Comparison of ENCODE assay signal across 10 cellular contexts in genomic region chr9:99019523-99020331, GRCh38.
A peak's percentile ranks its signal among the peaks of the same experiment; 100 is the strongest.
DNase-seq lines count a peak whose midpoint lies in the region; ATAC-seq and TF ChIP-seq lines count a peak whose summit lies in the region.
"Had no signal": no experiment of that assay in that cellular context is flagged by ENCODE, and none has a peak within 500 bp of the region (broad histone marks: within the 10 kb centered on the region; RNA-seq: fewer than 3 reads in every experiment).

No MANE protein-coding gene starts in this region.

- H3K27me3 ChIP-seq in kidney epithelial cell (ENCODE audit: control insufficient read depth, insufficient read depth, low read length) = no peaks in the 10 kb centered on the region
- no peaks in the 10 kb centered on the region for H3K27me3 ChIP-seq in transverse colon

- peaks cover 0 to 9% (median 1%) of the 10 kb centered on the region in 4 donors for H3K4me1 ChIP-seq in transverse colon

- H3K4me3 ChIP-seq in cardiac fibroblast (replicated peaks in 1 of 2; ENCODE audit: low read depth in 2 of 2, low read length in 2 of 2) = no peak overlapping the region
- H3K4me3 ChIP-seq in kidney epithelial cell (ENCODE audit: low read depth, low read length) = no peak overlapping the region
- H3K4me3 ChIP-seq in transverse colon = no peak overlapping the region

- TF ChIP-seq EP300 in transverse colon (IDR thresholded peaks at IDR 0.05; ENCODE audit: low read depth) = peak; percentile 15

- TF ChIP-seq CTCF in cardiac fibroblast (IDR thresholded peaks at IDR 0.05; ENCODE audit: low read depth, low read length) (no peak), kidney epithelial cell (IDR thresholded peaks at IDR 0.05; ENCODE audit: insufficient read depth, low read length, poor library complexity, severe bottlenecking) (no peak), transverse colon (IDR thresholded peaks at IDR 0.05) (no peak)

- H3K27ac ChIP-seq in transverse colon = peak overlapping the region; percentile 56 to 74 (median 70)

- H3K9me3 ChIP-seq in transverse colon = no peaks in the 10 kb centered on the region

- 65% methylated on average over 3 of the region's 3 CpGs; no CpG with 5 or more reads in 1 of the 2 donors for WGBS in transverse colon (ENCODE audit: low coverage in 1 of 2), 2 donors

- no peak for ATAC-seq in activated CD4-positive, CD25-positive, alpha-beta regulatory T cell treated with anti-CD3 and anti-CD28 coated beads, Interleukin-2, amount 50 U/mL, for 24 hours

- intact Hi-C loops in transverse colon (cut with DNase I; ENCODE audit: low total_unique reads) = no loop called here
- intact Hi-C loops in posterior cingulate gyrus (cut with DNase I) = no loop called here

- H3K36me3 ChIP-seq in kidney epithelial cell (ENCODE audit: control insufficient read depth, insufficient read depth, low read length) (no peaks in the 10 kb centered on the region), transverse colon (no peaks in the 10 kb centered on the region)

- no peak for TF ChIP-seq POLR2A in transverse colon (IDR thresholded peaks at IDR 0.05)

- in situ Hi-C loops in transverse colon (cut with MboI; ENCODE audit: low pct_ligation_motif_present in 1 of 4, low pct_unique_long_range_greater_than_20kb in 1 of 4, low sequenced_read_pairs in 3 of 4) = no loop called here

- DNase-seq in SIG-M5 treated with dmso at 0.1 percent for 504 hours (lab: John Stamatoyannopoulos, UW; ENCODE audit: unreplicated experiment) = peak; percentile 18
- DNase-seq in SIG-M5 (lab: John Stamatoyannopoulos, UW) = no peak
- peak; percentile 92 to 97 for DNase-seq in cardiac fibroblast (ENCODE audit: low read depth in 2 of 2)
- DNase-seq in kidney epithelial cell (ENCODE audit: low read depth) = peak; percentile 91
- DNase-seq in transverse colon = no peak
- DNase-seq in posterior cingulate gyrus = no peak
- no peak for DNase-seq in MV-4-11 (lab: John Stamatoyannopoulos, UW)
- DNase-seq: 8988T, NCI-H1417 treated with DMSO at 0.1 percent for 48 hours had no signal

Comparison
In these comparisons a context has a peak if more than half of its experiments do, and no peak if none do; other contexts are left out.
1. DNase-seq: peak in SIG-M5 treated with dmso at 0.1 percent for 504 hours (single experiment), cardiac fibroblast (2 of 2) and kidney epithelial cell (single experiment); none in SIG-M5 (single experiment), transverse colon (single experiment), posterior cingulate gyrus (0 of 10) and MV-4-11 (single experiment).